1 cellular context compared by ENCODE assay signal in the genomic region with DNA sequence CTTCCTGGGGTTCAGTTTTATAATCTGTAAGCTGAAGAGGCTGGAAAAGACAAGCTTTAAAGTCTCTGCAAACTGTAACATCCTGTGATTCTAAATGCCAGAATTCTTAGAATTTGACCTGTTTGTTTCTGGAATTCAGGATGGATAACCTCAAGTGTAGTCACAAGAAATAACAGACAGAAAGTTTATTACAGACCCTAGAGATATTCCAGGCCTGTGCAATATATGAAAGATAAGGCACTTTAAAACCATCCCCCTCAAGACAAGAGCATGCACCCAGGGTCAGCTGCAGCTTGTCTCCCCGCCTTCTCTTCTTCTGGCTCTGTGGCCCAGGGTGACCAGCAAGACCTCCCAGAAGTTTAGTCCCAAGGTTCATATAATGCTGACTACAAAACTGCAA.
TF ChIP-seq lines count a peak whose summit lies in the region.

No MANE protein-coding gene starts in this region.

TF ChIP-seq in GM23338, 12 proteins besides CTCF, POLR2A, EP300 and RAD21:
- TF ChIP-seq ZNF114 (CRISPR knock-in tag; IDR thresholded peaks at IDR 0.05) (no peak), NANOG (IDR thresholded peaks at IDR 0.05; ENCODE audit: borderline replicate concordance) (no peak), POLR2AphosphoS5 (IDR thresholded peaks at IDR 0.05; ENCODE audit: low read depth) (no peak), EZH2phosphoT487 (IDR thresholded peaks at IDR 0.05; ENCODE audit: unreplicated experiment) (no peak), ZNF331 (CRISPR knock-in tag; IDR thresholded peaks at IDR 0.05; ENCODE audit: low read depth) (no peak), STAT1 (IDR thresholded peaks at IDR 0.05; ENCODE audit: unreplicated experiment) (no peak), EZH2 (IDR thresholded peaks at IDR 0.05; ENCODE audit: low read depth, unreplicated experiment) (no peak), CREB1 (CRISPR knock-in tag; IDR thresholded peaks at IDR 0.05; ENCODE audit: low read depth) (no peak), JUNB (IDR thresholded peaks at IDR 0.05; ENCODE audit: unreplicated experiment) (no peak)
- TF ChIP-seq, protein P1, sequence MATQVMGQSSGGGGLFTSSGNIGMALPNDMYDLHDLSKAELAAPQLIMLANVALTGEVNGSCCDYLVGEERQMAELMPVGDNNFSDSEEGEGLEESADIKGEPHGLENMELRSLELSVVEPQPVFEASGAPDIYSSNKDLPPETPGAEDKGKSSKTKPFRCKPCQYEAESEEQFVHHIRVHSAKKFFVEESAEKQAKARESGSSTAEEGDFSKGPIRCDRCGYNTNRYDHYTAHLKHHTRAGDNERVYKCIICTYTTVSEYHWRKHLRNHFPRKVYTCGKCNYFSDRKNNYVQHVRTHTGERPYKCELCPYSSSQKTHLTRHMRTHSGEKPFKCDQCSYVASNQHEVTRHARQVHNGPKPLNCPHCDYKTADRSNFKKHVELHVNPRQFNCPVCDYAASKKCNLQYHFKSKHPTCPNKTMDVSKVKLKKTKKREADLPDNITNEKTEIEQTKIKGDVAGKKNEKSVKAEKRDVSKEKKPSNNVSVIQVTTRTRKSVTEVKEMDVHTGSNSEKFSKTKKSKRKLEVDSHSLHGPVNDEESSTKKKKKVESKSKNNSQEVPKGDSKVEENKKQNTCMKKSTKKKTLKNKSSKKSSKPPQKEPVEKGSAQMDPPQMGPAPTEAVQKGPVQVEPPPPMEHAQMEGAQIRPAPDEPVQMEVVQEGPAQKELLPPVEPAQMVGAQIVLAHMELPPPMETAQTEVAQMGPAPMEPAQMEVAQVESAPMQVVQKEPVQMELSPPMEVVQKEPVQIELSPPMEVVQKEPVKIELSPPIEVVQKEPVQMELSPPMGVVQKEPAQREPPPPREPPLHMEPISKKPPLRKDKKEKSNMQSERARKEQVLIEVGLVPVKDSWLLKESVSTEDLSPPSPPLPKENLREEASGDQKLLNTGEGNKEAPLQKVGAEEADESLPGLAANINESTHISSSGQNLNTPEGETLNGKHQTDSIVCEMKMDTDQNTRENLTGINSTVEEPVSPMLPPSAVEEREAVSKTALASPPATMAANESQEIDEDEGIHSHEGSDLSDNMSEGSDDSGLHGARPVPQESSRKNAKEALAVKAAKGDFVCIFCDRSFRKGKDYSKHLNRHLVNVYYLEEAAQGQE (IDR thresholded peaks at IDR 0.05; ENCODE audit: unreplicated experiment): no peak
- TF ChIP-seq, protein P2, sequence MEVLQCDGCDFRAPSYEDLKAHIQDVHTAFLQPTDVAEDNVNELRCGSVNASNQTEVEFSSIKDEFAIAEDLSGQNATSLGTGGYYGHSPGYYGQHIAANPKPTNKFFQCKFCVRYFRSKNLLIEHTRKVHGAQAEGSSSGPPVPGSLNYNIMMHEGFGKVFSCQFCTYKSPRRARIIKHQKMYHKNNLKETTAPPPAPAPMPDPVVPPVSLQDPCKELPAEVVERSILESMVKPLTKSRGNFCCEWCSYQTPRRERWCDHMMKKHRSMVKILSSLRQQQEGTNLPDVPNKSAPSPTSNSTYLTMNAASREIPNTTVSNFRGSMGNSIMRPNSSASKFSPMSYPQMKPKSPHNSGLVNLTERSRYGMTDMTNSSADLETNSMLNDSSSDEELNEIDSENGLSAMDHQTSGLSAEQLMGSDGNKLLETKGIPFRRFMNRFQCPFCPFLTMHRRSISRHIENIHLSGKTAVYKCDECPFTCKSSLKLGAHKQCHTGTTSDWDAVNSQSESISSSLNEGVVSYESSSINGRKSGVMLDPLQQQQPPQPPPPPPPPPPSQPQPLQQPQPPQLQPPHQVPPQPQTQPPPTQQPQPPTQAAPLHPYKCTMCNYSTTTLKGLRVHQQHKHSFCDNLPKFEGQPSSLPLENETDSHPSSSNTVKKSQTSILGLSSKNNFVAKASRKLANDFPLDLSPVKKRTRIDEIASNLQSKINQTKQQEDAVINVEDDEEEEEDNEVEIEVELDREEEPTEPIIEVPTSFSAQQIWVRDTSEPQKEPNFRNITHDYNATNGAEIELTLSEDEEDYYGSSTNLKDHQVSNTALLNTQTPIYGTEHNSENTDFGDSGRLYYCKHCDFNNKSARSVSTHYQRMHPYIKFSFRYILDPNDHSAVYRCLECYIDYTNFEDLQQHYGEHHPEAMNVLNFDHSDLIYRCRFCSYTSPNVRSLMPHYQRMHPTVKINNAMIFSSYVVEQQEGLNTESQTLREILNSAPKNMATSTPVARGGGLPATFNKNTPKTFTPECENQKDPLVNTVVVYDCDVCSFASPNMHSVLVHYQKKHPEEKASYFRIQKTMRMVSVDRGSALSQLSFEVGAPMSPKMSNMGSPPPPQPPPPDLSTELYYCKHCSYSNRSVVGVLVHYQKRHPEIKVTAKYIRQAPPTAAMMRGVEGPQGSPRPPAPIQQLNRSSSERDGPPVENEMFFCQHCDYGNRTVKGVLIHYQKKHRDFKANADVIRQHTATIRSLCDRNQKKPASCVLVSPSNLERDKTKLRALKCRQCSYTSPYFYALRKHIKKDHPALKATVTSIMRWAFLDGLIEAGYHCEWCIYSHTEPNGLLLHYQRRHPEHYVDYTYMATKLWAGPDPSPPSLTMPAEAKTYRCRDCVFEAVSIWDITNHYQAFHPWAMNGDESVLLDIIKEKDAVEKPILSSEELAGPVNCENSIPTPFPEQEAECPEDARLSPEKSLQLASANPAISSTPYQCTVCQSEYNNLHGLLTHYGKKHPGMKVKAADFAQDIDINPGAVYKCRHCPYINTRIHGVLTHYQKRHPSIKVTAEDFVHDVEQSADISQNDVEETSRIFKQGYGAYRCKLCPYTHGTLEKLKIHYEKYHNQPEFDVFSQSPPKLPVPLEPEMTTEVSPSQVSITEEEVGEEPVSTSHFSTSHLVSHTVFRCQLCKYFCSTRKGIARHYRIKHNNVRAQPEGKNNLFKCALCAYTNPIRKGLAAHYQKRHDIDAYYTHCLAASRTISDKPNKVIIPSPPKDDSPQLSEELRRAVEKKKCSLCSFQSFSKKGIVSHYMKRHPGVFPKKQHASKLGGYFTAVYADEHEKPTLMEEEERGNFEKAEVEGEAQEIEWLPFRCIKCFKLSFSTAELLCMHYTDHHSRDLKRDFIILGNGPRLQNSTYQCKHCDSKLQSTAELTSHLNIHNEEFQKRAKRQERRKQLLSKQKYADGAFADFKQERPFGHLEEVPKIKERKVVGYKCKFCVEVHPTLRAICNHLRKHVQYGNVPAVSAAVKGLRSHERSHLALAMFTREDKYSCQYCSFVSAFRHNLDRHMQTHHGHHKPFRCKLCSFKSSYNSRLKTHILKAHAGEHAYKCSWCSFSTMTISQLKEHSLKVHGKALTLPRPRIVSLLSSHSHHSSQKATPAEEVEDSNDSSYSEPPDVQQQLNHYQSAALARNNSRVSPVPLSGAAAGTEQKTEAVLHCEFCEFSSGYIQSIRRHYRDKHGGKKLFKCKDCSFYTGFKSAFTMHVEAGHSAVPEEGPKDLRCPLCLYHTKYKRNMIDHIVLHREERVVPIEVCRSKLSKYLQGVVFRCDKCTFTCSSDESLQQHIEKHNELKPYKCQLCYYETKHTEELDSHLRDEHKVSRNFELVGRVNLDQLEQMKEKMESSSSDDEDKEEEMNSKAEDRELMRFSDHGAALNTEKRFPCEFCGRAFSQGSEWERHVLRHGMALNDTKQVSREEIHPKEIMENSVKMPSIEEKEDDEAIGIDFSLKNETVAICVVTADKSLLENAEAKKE (CRISPR knock-in tag; IDR thresholded peaks at IDR 0.05): no peak
- TF ChIP-seq, protein P3, sequence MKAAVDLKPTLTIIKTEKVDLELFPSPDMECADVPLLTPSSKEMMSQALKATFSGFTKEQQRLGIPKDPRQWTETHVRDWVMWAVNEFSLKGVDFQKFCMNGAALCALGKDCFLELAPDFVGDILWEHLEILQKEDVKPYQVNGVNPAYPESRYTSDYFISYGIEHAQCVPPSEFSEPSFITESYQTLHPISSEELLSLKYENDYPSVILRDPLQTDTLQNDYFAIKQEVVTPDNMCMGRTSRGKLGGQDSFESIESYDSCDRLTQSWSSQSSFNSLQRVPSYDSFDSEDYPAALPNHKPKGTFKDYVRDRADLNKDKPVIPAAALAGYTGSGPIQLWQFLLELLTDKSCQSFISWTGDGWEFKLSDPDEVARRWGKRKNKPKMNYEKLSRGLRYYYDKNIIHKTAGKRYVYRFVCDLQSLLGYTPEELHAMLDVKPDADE (IDR thresholded peaks at IDR 0.05): no peak
TF ChIP-seq in GM23338: peak in this region for 0.
